8 cellular contexts compared by ENCODE assay signal in genomic region chr14:88613552-88614010, GRCh38.
DNase-seq lines count a peak whose midpoint lies in the region; ATAC-seq lines count a peak whose summit lies in the region.

No MANE protein-coding gene starts in this region.

- H3K27ac Mint-ChIP-seq in stimulated activated naive CD8-positive, alpha-beta T cell treated with anti-CD3 and anti-CD28 coated beads, Interleukin-15, amount 100 ng/mL, for 72 hours, result no peak overlapping the region

- H3K9me3 Mint-ChIP-seq in stimulated activated naive CD8-positive, alpha-beta T cell treated with anti-CD3 and anti-CD28 coated beads, Interleukin-15, amount 100 ng/mL, for 72 hours, result no peaks in the 10 kb centered on the region

- peaks cover 18% of the 10 kb centered on the region for H3K4me1 Mint-ChIP-seq in stimulated activated naive CD8-positive, alpha-beta T cell treated with anti-CD3 and anti-CD28 coated beads, Interleukin-15, amount 100 ng/mL, for 72 hours

- peak; percentile 28 to 38 for ATAC-seq in activated CD4-positive, CD25-positive, alpha-beta regulatory T cell treated with anti-CD3 and anti-CD28 coated beads, Interleukin-2, amount 50 U/mL, for 24 hours
- ATAC-seq in stimulated activated naive CD8-positive, alpha-beta T cell treated with anti-CD3 and anti-CD28 coated beads, Interleukin-15, amount 100 ng/mL, for 72 hours, result peak; percentile 84
- ATAC-seq in GM18858 (IDR thresholded peaks at IDR 0.05; ENCODE audit: unreplicated experiment), result no peak
- no peak for ATAC-seq in GM21367 (IDR thresholded peaks at IDR 0.05; ENCODE audit: unreplicated experiment)

- DNase-seq in activated CD4-positive, CD25-positive, alpha-beta regulatory T cell treated with anti-CD3 and anti-CD28 coated beads, Interleukin-2, amount 50 U/mL, for 72 hours, result no peak
- DNase-seq in NCI-H69 (lab: John Stamatoyannopoulos, UW), result peak; percentile 84
- peak; percentile 7 for DNase-seq in fibroblast of gingiva (ENCODE audit: low read depth)
- DNase-seq in stimulated activated naive CD8-positive, alpha-beta T cell treated with anti-CD3 and anti-CD28 coated beads, Interleukin-15, amount 100 ng/mL, for 72 hours, result no peak
- DNase-seq in dedifferentiated amniotic fluid mesenchymal stem cell (ENCODE audit: extremely low spot score), result no peak

- no peaks in the 10 kb centered on the region for H3K27me3 Mint-ChIP-seq in stimulated activated naive CD8-positive, alpha-beta T cell treated with anti-CD3 and anti-CD28 coated beads, Interleukin-15, amount 100 ng/mL, for 72 hours

- no peak overlapping the region for H3K4me3 Mint-ChIP-seq in stimulated activated naive CD8-positive, alpha-beta T cell treated with anti-CD3 and anti-CD28 coated beads, Interleukin-15, amount 100 ng/mL, for 72 hours

Comparison
In these comparisons a context has a peak if more than half of its experiments do, and no peak if none do; other contexts are left out.
1. ATAC-seq: peak in activated CD4-positive, CD25-positive, alpha-beta regulatory T cell treated with anti-CD3 and anti-CD28 coated beads, Interleukin-2, amount 50 U/mL, for 24 hours (2 of 2) and stimulated activated naive CD8-positive, alpha-beta T cell treated with anti-CD3 and anti-CD28 coated beads, Interleukin-15, amount 100 ng/mL, for 72 hours (single experiment); none in GM18858 (single experiment) and GM21367 (single experiment).
2. DNase-seq: peak in NCI-H69 (single experiment) and fibroblast of gingiva (single experiment); none in activated CD4-positive, CD25-positive, alpha-beta regulatory T cell treated with anti-CD3 and anti-CD28 coated beads, Interleukin-2, amount 50 U/mL, for 72 hours (single experiment), stimulated activated naive CD8-positive, alpha-beta T cell treated with anti-CD3 and anti-CD28 coated beads, Interleukin-15, amount 100 ng/mL, for 72 hours (0 of 2) and dedifferentiated amniotic fluid mesenchymal stem cell (single experiment).